In genomic region chr5:103178167-103178566, GRCh38 we compare ENCODE assay signal across 22 cellular contexts. TPM values are rescaled to one million over a fixed set of nuclear protein-coding genes. Genes with fewer than 3 reads are reported as not detected.
DNase-seq lines count a peak whose midpoint lies in the region; ATAC-seq and TF ChIP-seq lines count a peak whose summit lies in the region.
"Had no signal": no experiment of that assay in that cellular context is flagged by ENCODE, and none has a peak within 500 bp of the region (broad histone marks: within the 10 kb centered on the region; RNA-seq: fewer than 3 reads in every experiment).

No MANE protein-coding gene starts in this region.

- H3K4me3 Mint-ChIP-seq in HFFc6 = no peak overlapping the region
- H3K4me3 Mint-ChIP-seq: activated CD4-positive, alpha-beta T cell treated with anti-CD3 and anti-CD28 coated beads, Interleukin-2, amount 10 ng/mL, durations not matched to agents 24 days and 14 days; mesothelial cell of epicardium; nephron had no signal

- H3K27me3 ChIP-seq in DND-41 (ENCODE audit: insufficient read depth, low read length, poor library complexity) (no peaks in the 10 kb centered on the region), PC-3 (ENCODE audit: low read length) (no peaks in the 10 kb centered on the region), Peyer's patch (no peaks in the 10 kb centered on the region)
- H3K27me3 ChIP-seq: stomach, upper lobe of left lung had no signal

- H3K27ac ChIP-seq in DND-41 (ENCODE audit: low read length) = no peak overlapping the region
- H3K27ac ChIP-seq in PC-3 (ENCODE audit: low read length) = no peak overlapping the region
- H3K27ac ChIP-seq in Peyer's patch = no peak overlapping the region
- H3K27ac ChIP-seq: psoas muscle, skin epidermis, stomach, upper lobe of left lung had no signal

- no peak for TF ChIP-seq POLR2A in Peyer's patch (IDR thresholded peaks at IDR 0.05)

- H3K27ac Mint-ChIP-seq in HFFc6 = no peak overlapping the region
- H3K27ac Mint-ChIP-seq: activated CD4-positive, alpha-beta T cell treated with anti-CD3 and anti-CD28 coated beads, Interleukin-2, amount 10 ng/mL, durations not matched to agents 24 days and 14 days; mesothelial cell of epicardium; nephron had no signal

- H3K9me2 ChIP-seq in PC-3 (replicated peaks; ENCODE audit: low read length) = no peaks in the 10 kb centered on the region

- CTCF ChIA-PET in PC-3 (lab: Charles Lee) = interaction anchor here (0.5 to 1.3 kb wide), 3 partner anchors 19 to 760 kb away, joined by 3 to 12 read pairs (median 5); no protein-coding TSS in a partner anchor

- no peaks in the 10 kb centered on the region for H3K79me2 ChIP-seq in DND-41 (ENCODE audit: insufficient read depth, low read length)
- no peaks in the 10 kb centered on the region for H3K79me2 ChIP-seq in PC-3 (ENCODE audit: low read length)

- no peak for TF ChIP-seq CTCF in DND-41 (IDR thresholded peaks at IDR 0.05; ENCODE audit: borderline replicate concordance, extremely low read depth, low read length, poor library complexity, severe bottlenecking)
- TF ChIP-seq CTCF in HFFc6 (IDR thresholded peaks at IDR 0.05) = peak; percentile 36; the same call in 1 of the 2 replicates
- peak; percentile 40; the same call in 1 of the 2 replicates for TF ChIP-seq CTCF in PC-3 (conservative IDR thresholded peaks at IDR 0.05; ENCODE audit: low read depth, low read length)
- no peak for TF ChIP-seq CTCF in fibroblast of pulmonary artery (IDR thresholded peaks at IDR 0.05; ENCODE audit: low read length, missing control alignments)
- TF ChIP-seq CTCF in Peyer's patch (IDR thresholded peaks at IDR 0.05) = no peak

- H3K4me2 ChIP-seq in DND-41 (ENCODE audit: insufficient read depth, low read length) = no peak overlapping the region
- H3K4me2 ChIP-seq in PC-3 (ENCODE audit: low read length) = no peak overlapping the region

- DNase-seq in DND-41 (no peak), HFFc6 (no peak), PC-3 (peak; percentile 25), fibroblast of pulmonary artery (ENCODE audit: low read depth) (peak; percentile 4), Peyer's patch (no peak), GOT3 (lab: John Stamatoyannopoulos, UW) (no peak)
- DNase-seq in activated CD4-positive, alpha-beta T cell treated with anti-CD3 and anti-CD28 coated beads for 4 hours = no peak
- DNase-seq: activated CD4-positive, alpha-beta T cell treated with anti-CD3 and anti-CD28 coated beads, Interleukin-2, amount 10 ng/mL, durations not matched to agents 24 days and 14 days; activated CD8-positive, alpha-beta memory T cell treated with anti-CD3 and anti-CD28 coated beads, Interleukin-2, amount 50 U/mL, for 48 hours; activated gamma-delta T cell; amniotic stem cell; dermis blood vessel endothelial cell; left cardiac atrium; NCI-H1417; NCI-H2171 treated with DMSO at 0.1 percent for 48 hours; psoas muscle; stomach; upper lobe of left lung had no signal

- H3K36me3 ChIP-seq in DND-41 (ENCODE audit: insufficient read depth, low read length) (peaks cover 47% of the 10 kb centered on the region), PC-3 (ENCODE audit: low read depth, low read length) (peaks cover 20% of the 10 kb centered on the region; the same call in 1 of the 2 replicates), Peyer's patch (peaks cover 0 to 53% (median 0%) of the 10 kb centered on the region in 3 donors)

- no peaks in the 10 kb centered on the region for H3K4me1 ChIP-seq in DND-41 (ENCODE audit: insufficient read depth, low read length)
- H3K4me1 ChIP-seq in PC-3 (ENCODE audit: insufficient read depth, low read length) = peaks cover 8% of the 10 kb centered on the region; the same call in 1 of the 2 replicates
- no peaks in the 10 kb centered on the region for H3K4me1 ChIP-seq in Peyer's patch
- H3K4me1 ChIP-seq: psoas muscle, stomach, upper lobe of left lung had no signal

- no peak overlapping the region for H2AFZ ChIP-seq in DND-41 (ENCODE audit: low read depth, low read length)
- H2AFZ ChIP-seq in PC-3 (ENCODE audit: low read length) = no peak overlapping the region

- no peak overlapping the region for H3K4me3 ChIP-seq in DND-41 (ENCODE audit: low read depth in 1 of 2, low read length in 2 of 2)
- H3K4me3 ChIP-seq in PC-3 (ENCODE audit: low read length) = no peak overlapping the region
- H3K4me3 ChIP-seq in fibroblast of pulmonary artery (replicated peaks; ENCODE audit: low read depth, low read length) = no peak overlapping the region
- no peak overlapping the region for H3K4me3 ChIP-seq in Peyer's patch
- H3K4me3 ChIP-seq: psoas muscle, skin epidermis, stomach, upper lobe of left lung had no signal

- intact Hi-C loops in PC-3 (cut with micrococcal nuclease) = no loop called here

- BruUV-seq in PC-3 (replicated peaks; lab: Mats Ljungman, UMichigan) = no TSS peak

- no peaks in the 10 kb centered on the region for H3F3A ChIP-seq in PC-3 (ENCODE audit: low read length, unreplicated experiment)

- no peaks in the 10 kb centered on the region for H3K4me1 Mint-ChIP-seq in HFFc6 (ENCODE audit: low read depth)
- H3K4me1 Mint-ChIP-seq: activated CD4-positive, alpha-beta T cell treated with anti-CD3 and anti-CD28 coated beads, Interleukin-2, amount 10 ng/mL, durations not matched to agents 24 days and 14 days; mesothelial cell of epicardium; nephron had no signal

- H3K27me3 Mint-ChIP-seq in HFFc6 (ENCODE audit: insufficient read depth) = no peaks in the 10 kb centered on the region; the same call in 1 of the 2 replicates
- H3K27me3 Mint-ChIP-seq: activated CD4-positive, alpha-beta T cell treated with anti-CD3 and anti-CD28 coated beads, Interleukin-2, amount 10 ng/mL, durations not matched to agents 24 days and 14 days had no signal

- H4K20me1 ChIP-seq in DND-41 (ENCODE audit: insufficient read depth, low read length) (no peaks in the 10 kb centered on the region), PC-3 (ENCODE audit: low read length) (no peaks in the 10 kb centered on the region)

- ATAC-seq in DND-41 (ENCODE audit: insufficient read depth, low read depth) = 0 out of 3 replicates have a peak, but pooled peaks have one; percentile 37
- ATAC-seq in PC-3 = no peak; the same call in 1 of the 2 replicates
- no peak for ATAC-seq in esophagus mucosa
- ATAC-seq: left cardiac atrium, psoas muscle had no signal

- peaks cover 9% of the 10 kb centered on the region for H3K36me3 Mint-ChIP-seq in HFFc6 (ENCODE audit: low read depth)

- no peaks in the 10 kb centered on the region for H3K9me3 Mint-ChIP-seq in HFFc6
- H3K9me3 Mint-ChIP-seq: activated CD4-positive, alpha-beta T cell treated with anti-CD3 and anti-CD28 coated beads, Interleukin-2, amount 10 ng/mL, durations not matched to agents 24 days and 14 days; mesothelial cell of epicardium; nephron had no signal

- H3K9me3 ChIP-seq in DND-41 (ENCODE audit: insufficient read depth, low read length, severe bottlenecking) = no peaks in the 10 kb centered on the region
- H3K9me3 ChIP-seq in PC-3 (ENCODE audit: low read length) = no peaks in the 10 kb centered on the region
- no peaks in the 10 kb centered on the region for H3K9me3 ChIP-seq in Peyer's patch
- H3K9me3 ChIP-seq: psoas muscle, stomach, upper lobe of left lung had no signal

- H3K9ac ChIP-seq in DND-41 (ENCODE audit: low read depth, low read length) (no peak overlapping the region), PC-3 (ENCODE audit: low read length) (no peak overlapping the region)

- POLR2A ChIA-PET in PC-3 (lab: Charles Lee; ENCODE audit: unreplicated experiment) = no interaction called here

RNA-seq across cellular contexts. Expression of gene PPIP5K2, which starts 58.1 kb away (rescaled TPM):
- total RNA-seq in HFFc6 (2021; fragmentation: NEBNext Ultra II Directional; extraction: Animal tissue kit (Norgen Biotek cat#: 25700)) = 10 to 100 TPM; 54.9 to 75.2 (median 61.2) TPM
- 40.4 and 52.2 TPM in 2 replicates for total RNA-seq in PC-3 (2014; rRNA removed)
- total RNA-seq in Peyer's patch = 10 to 100 TPM; 17.0 to 51.2 (median 31.7) TPM
- 26.7 TPM for total RNA-seq in esophagus mucosa

RNA-seq across cellular contexts. Expression of gene GIN1, which starts 58.2 kb away (rescaled TPM):
- total RNA-seq in HFFc6 (2021; fragmentation: NEBNext Ultra II Directional; extraction: Animal tissue kit (Norgen Biotek cat#: 25700)) = 1 to 10 TPM; 5.6 to 8.0 (median 6.1) TPM
- total RNA-seq in PC-3 (2014; rRNA removed) (3.9 and 6.2 TPM in 2 replicates), Peyer's patch (10 to 100 TPM in 1 of 4 donors, 1 to 10 TPM in 3; 8.3 to 11.7 (median 9.3) TPM), esophagus mucosa (4.3 TPM)

Comparison
In these comparisons a context has a peak if more than half of its experiments do, and no peak if none do; other contexts are left out.
1. DNase-seq: peak in PC-3 (single experiment) and fibroblast of pulmonary artery (single experiment); none in DND-41 (single experiment), HFFc6 (single experiment), activated CD4-positive, alpha-beta T cell treated with anti-CD3 and anti-CD28 coated beads for 4 hours (0 of 2), Peyer's patch (0 of 3) and GOT3 (single experiment).
2. CTCF ChIP-seq: peak in HFFc6 (single experiment) and PC-3 (single experiment); none in DND-41 (single experiment), fibroblast of pulmonary artery (single experiment) and Peyer's patch (0 of 6).